ENCODE assay signal across 20 cellular contexts in the genomic region with DNA sequence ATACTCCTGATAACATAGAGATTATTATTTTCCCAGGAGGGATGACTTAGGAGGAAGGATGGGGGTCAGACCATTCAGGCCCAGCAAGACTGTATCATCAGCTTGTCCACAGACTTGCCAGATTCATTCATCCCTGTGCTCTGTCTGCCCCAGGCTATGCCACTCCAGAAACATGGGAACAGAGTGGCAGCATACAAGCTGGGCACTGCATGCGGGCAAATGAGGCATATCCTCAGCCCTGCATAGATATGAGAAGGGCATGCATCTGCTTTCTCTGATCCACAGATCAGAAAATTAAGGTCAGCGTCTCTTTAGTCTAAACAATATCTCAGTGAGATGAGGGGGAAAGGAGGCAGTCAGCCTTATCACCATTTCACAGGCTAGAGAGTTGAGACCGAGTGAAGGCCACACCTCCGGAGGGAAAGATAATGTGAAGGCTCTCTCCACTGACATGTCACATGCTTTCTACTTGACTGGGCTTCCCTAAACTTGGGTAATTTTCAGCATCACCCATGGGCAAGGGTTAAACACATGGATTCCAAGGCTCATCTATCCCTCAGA.
"Had no signal": no experiment of that assay in that cellular context is flagged by ENCODE, and none has a peak within 500 bp of the region (broad histone marks: within the 10 kb centered on the region; RNA-seq: fewer than 3 reads in every experiment).

No MANE protein-coding gene starts in this region.

- H3K9me3 ChIP-seq: lower lobe of right lung, ovary, psoas muscle, sigmoid colon, stomach, testis, tibial artery had no signal

- H3K4me3 ChIP-seq: lower lobe of right lung, ovary, psoas muscle, sigmoid colon, stomach, testis, tibial artery had no signal

- H3K4me1 ChIP-seq: lower lobe of right lung, psoas muscle, sigmoid colon, stomach, testis, tibial artery had no signal

- DNase-seq: cortex of kidney; effector memory CD8-positive, alpha-beta T cell; hypothalamus; immature natural killer cell; left ventricle myocardium superior; lower lobe of right lung; naive thymus-derived CD8-positive, alpha-beta T cell; occipital lobe; ovary; posterior cingulate gyrus; psoas muscle; right cardiac atrium; sigmoid colon; stimulated activated CD4-positive, alpha-beta T cell treated with anti-CD3 and anti-CD28 coated beads, Interleukin-2, amount 100 ng/mL, for 24 hours; stimulated activated CD4-positive, alpha-beta T cell treated with anti-CD3 and anti-CD28 coated beads, Interleukin-4, amount 100 ng/mL, for 24 hours; stimulated activated naive CD4-positive, alpha-beta T cell treated with Interleukin-2 at 50 U/mL for 16 hours; stomach; testis; tibial artery had no signal

- H3K27me3 ChIP-seq: ovary, sigmoid colon, stomach, testis, tibial artery had no signal

- ATAC-seq: effector memory CD8-positive, alpha-beta T cell; left ventricle myocardium superior; lower lobe of right lung; naive thymus-derived CD8-positive, alpha-beta T cell; psoas muscle; right cardiac atrium; stimulated activated effector memory CD8-positive, alpha-beta T cell treated with anti-CD3 and anti-CD28 coated beads, Interleukin-12 subunit alpha, Interleukin-12 subunit beta, amount 100 ng/mL, for 72 hours had no signal

- H3K36me3 ChIP-seq: lower lobe of right lung, ovary, sigmoid colon, stomach, tibial artery had no signal
